2 cellular contexts compared by ENCODE assay signal in genomic region chr12:6085841-6086240, GRCh38.
TF ChIP-seq lines count a peak whose summit lies in the region.

No MANE protein-coding gene starts in this region.

TF ChIP-seq in endothelial cell of umbilical vein, 7 proteins besides CTCF, POLR2A, EP300 and RAD21:
- TF ChIP-seq, protein P1, sequence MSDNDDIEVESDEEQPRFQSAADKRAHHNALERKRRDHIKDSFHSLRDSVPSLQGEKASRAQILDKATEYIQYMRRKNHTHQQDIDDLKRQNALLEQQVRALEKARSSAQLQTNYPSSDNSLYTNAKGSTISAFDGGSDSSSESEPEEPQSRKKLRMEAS (IDR thresholded peaks at IDR 0.05; ENCODE audit: insufficient read depth, insufficient read length): no peak
- TF ChIP-seq POLR2AphosphoS5 (IDR thresholded peaks at IDR 0.05; ENCODE audit: insufficient read depth, low read depth, low read length): no peak
- TF ChIP-seq EZH2 (IDR thresholded peaks at IDR 0.05; ENCODE audit: borderline replicate concordance, low read depth, low read length, severe bottlenecking): no peak
- TF ChIP-seq MYC (IDR thresholded peaks at IDR 0.05; ENCODE audit: low read depth, low read length): no peak
- TF ChIP-seq GATA2 (IDR thresholded peaks at IDR 0.05; ENCODE audit: insufficient read depth, insufficient read length, low read depth, low read length): no peak
- no peak for TF ChIP-seq FOS (IDR thresholded peaks at IDR 0.05; ENCODE audit: borderline replicate concordance, insufficient read depth, low read length)
- no peak for TF ChIP-seq JUN (IDR thresholded peaks at IDR 0.05; ENCODE audit: borderline replicate concordance, insufficient read depth, insufficient read length, low read depth)
TF ChIP-seq in endothelial cell of umbilical vein: peak in this region for 0.

TF ChIP-seq in GM23338, 12 proteins besides CTCF, POLR2A, EP300 and RAD21 (continued from another document):
- TF ChIP-seq, protein P2, sequence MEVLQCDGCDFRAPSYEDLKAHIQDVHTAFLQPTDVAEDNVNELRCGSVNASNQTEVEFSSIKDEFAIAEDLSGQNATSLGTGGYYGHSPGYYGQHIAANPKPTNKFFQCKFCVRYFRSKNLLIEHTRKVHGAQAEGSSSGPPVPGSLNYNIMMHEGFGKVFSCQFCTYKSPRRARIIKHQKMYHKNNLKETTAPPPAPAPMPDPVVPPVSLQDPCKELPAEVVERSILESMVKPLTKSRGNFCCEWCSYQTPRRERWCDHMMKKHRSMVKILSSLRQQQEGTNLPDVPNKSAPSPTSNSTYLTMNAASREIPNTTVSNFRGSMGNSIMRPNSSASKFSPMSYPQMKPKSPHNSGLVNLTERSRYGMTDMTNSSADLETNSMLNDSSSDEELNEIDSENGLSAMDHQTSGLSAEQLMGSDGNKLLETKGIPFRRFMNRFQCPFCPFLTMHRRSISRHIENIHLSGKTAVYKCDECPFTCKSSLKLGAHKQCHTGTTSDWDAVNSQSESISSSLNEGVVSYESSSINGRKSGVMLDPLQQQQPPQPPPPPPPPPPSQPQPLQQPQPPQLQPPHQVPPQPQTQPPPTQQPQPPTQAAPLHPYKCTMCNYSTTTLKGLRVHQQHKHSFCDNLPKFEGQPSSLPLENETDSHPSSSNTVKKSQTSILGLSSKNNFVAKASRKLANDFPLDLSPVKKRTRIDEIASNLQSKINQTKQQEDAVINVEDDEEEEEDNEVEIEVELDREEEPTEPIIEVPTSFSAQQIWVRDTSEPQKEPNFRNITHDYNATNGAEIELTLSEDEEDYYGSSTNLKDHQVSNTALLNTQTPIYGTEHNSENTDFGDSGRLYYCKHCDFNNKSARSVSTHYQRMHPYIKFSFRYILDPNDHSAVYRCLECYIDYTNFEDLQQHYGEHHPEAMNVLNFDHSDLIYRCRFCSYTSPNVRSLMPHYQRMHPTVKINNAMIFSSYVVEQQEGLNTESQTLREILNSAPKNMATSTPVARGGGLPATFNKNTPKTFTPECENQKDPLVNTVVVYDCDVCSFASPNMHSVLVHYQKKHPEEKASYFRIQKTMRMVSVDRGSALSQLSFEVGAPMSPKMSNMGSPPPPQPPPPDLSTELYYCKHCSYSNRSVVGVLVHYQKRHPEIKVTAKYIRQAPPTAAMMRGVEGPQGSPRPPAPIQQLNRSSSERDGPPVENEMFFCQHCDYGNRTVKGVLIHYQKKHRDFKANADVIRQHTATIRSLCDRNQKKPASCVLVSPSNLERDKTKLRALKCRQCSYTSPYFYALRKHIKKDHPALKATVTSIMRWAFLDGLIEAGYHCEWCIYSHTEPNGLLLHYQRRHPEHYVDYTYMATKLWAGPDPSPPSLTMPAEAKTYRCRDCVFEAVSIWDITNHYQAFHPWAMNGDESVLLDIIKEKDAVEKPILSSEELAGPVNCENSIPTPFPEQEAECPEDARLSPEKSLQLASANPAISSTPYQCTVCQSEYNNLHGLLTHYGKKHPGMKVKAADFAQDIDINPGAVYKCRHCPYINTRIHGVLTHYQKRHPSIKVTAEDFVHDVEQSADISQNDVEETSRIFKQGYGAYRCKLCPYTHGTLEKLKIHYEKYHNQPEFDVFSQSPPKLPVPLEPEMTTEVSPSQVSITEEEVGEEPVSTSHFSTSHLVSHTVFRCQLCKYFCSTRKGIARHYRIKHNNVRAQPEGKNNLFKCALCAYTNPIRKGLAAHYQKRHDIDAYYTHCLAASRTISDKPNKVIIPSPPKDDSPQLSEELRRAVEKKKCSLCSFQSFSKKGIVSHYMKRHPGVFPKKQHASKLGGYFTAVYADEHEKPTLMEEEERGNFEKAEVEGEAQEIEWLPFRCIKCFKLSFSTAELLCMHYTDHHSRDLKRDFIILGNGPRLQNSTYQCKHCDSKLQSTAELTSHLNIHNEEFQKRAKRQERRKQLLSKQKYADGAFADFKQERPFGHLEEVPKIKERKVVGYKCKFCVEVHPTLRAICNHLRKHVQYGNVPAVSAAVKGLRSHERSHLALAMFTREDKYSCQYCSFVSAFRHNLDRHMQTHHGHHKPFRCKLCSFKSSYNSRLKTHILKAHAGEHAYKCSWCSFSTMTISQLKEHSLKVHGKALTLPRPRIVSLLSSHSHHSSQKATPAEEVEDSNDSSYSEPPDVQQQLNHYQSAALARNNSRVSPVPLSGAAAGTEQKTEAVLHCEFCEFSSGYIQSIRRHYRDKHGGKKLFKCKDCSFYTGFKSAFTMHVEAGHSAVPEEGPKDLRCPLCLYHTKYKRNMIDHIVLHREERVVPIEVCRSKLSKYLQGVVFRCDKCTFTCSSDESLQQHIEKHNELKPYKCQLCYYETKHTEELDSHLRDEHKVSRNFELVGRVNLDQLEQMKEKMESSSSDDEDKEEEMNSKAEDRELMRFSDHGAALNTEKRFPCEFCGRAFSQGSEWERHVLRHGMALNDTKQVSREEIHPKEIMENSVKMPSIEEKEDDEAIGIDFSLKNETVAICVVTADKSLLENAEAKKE (CRISPR knock-in tag; IDR thresholded peaks at IDR 0.05): no peak
- no peak for TF ChIP-seq POLR2AphosphoS5 (IDR thresholded peaks at IDR 0.05; ENCODE audit: low read depth)
- no peak for TF ChIP-seq STAT1 (IDR thresholded peaks at IDR 0.05; ENCODE audit: unreplicated experiment)
- no peak for TF ChIP-seq EZH2 (IDR thresholded peaks at IDR 0.05; ENCODE audit: low read depth, unreplicated experiment)
- no peak for TF ChIP-seq CREB1 (CRISPR knock-in tag; IDR thresholded peaks at IDR 0.05; ENCODE audit: low read depth)
- no peak for TF ChIP-seq EZH2phosphoT487 (IDR thresholded peaks at IDR 0.05; ENCODE audit: unreplicated experiment)
- TF ChIP-seq NANOG (IDR thresholded peaks at IDR 0.05; ENCODE audit: borderline replicate concordance): no peak
